ENCODE assay signal across 8 cellular contexts in genomic region chr20:48823960-48824497, GRCh38. TPM values are rescaled to one million over a fixed set of nuclear protein-coding genes. Genes with fewer than 3 reads are reported as not detected.
DNase-seq lines count a peak whose midpoint lies in the region; ATAC-seq and TF ChIP-seq lines count a peak whose summit lies in the region.

No MANE protein-coding gene starts in this region.

- no peak overlapping the region for H3K4me3 ChIP-seq in brain microvascular endothelial cell (ENCODE audit: low read depth, low read length)

- no peaks in the 10 kb centered on the region for H3K9me3 Mint-ChIP-seq in T-helper 2 cell treated with Interferon-gamma antibody and Interleukin-4, amounts not matched to agents 5 μg/mL and 100 μg/mL, for 36 hours

- TF ChIP-seq CTCF in brain microvascular endothelial cell (IDR thresholded peaks at IDR 0.05; ENCODE audit: low read depth, low read length, missing control alignments), result no peak

- H3K4me1 Mint-ChIP-seq in T-helper 2 cell treated with Interferon-gamma antibody and Interleukin-4, amounts not matched to agents 5 μg/mL and 100 μg/mL, for 36 hours (ENCODE audit: low read depth), result peaks cover 63% of the 10 kb centered on the region

- intact Hi-C loops in left colon (cut with DNase I, micrococcal nuclease), result no loop called here

- no peaks in the 10 kb centered on the region for H3K27me3 ChIP-seq in brain microvascular endothelial cell (replicated peaks)

- peak overlapping the region; percentile 24 for H3K27ac ChIP-seq in brain microvascular endothelial cell

- H3K36me3 Mint-ChIP-seq in T-helper 2 cell treated with Interferon-gamma antibody and Interleukin-4, amounts not matched to agents 5 μg/mL and 100 μg/mL, for 36 hours (ENCODE audit: low read depth), result peaks cover 19% of the 10 kb centered on the region

- in situ Hi-C loops in brain microvascular endothelial cell (cut with HindIII; ENCODE audit: low pct_ligation_motif_present, low sequenced_read_pairs), result no loop called here

- peaks cover 31% of the 10 kb centered on the region for H3K27me3 Mint-ChIP-seq in T-helper 2 cell treated with Interferon-gamma antibody and Interleukin-4, amounts not matched to agents 5 μg/mL and 100 μg/mL, for 36 hours (ENCODE audit: low read depth)

- peak; percentile 51 for DNase-seq in activated gamma-delta T cell treated with Interleukin-2 at 50 U/mL for 16 hours
- DNase-seq in activated gamma-delta T cell (lab: John Stamatoyannopoulos, UW), result no peak
- peak; percentile 76 for DNase-seq in T-helper 2 cell treated with Interferon-gamma antibody and Interleukin-4, amounts not matched to agents 5 μg/mL and 100 μg/mL, for 36 hours (ENCODE audit: low spot score)
- peak; percentile 76 for DNase-seq in brain microvascular endothelial cell
- peak; percentile 56 for DNase-seq in non-pigmented ciliary epithelial cell (ENCODE audit: low read depth)
- DNase-seq in NCI-H345 (lab: John Stamatoyannopoulos, UW), result no peak
- DNase-seq in left colon, result no peak
- DNase-seq in ureter (ENCODE audit: low spot score), result no peak

- peak overlapping the region; percentile 89 for H3K27ac Mint-ChIP-seq in T-helper 2 cell treated with Interferon-gamma antibody and Interleukin-4, amounts not matched to agents 5 μg/mL and 100 μg/mL, for 36 hours

- peak overlapping the region; percentile 95 for H3K4me3 Mint-ChIP-seq in T-helper 2 cell treated with Interferon-gamma antibody and Interleukin-4, amounts not matched to agents 5 μg/mL and 100 μg/mL, for 36 hours

- ATAC-seq in left colon, result no peak

- no peaks in the 10 kb centered on the region for H3K36me3 ChIP-seq in brain microvascular endothelial cell (replicated peaks)

RNA-seq across cellular contexts. Expression of gene PREX1, which starts 3.8 kb away (rescaled TPM):
- total RNA-seq in left colon (10 to 100 TPM in 1 of 2 donors, 1 to 10 TPM in 1; 6.2 to 11.8 TPM), ureter (19.9 TPM)

Comparison
In these comparisons a context has a peak if more than half of its experiments do, and no peak if none do; other contexts are left out.
1. DNase-seq: peak in activated gamma-delta T cell treated with Interleukin-2 at 50 U/mL for 16 hours (single experiment), T-helper 2 cell treated with Interferon-gamma antibody and Interleukin-4, amounts not matched to agents 5 μg/mL and 100 μg/mL, for 36 hours (single experiment), brain microvascular endothelial cell (single experiment) and non-pigmented ciliary epithelial cell (single experiment); none in activated gamma-delta T cell (single experiment), NCI-H345 (single experiment), left colon (0 of 2) and ureter (single experiment).